In the genomic region with DNA sequence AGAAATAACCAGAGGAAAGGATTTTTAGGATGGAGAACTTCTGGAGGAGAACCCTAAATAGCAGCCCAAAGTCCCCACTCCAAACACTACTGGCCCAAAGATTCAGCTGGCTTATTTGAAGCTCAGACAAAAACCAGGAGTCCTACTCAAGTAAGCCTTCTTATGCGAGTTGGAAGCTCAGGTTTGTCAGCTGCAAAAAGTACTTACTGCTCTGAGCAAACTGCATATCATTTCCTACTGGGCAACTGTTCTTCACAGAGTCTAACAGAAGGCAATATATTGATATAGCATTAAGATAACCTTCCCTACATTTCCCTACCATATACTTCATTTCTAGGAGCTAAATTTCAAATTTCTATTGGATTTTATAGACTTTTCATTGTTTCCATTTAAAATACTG, we compare ENCODE assay signal across 17 cellular contexts.
DNase-seq lines count a peak whose midpoint lies in the region; ATAC-seq and TF ChIP-seq lines count a peak whose summit lies in the region.
"Had no signal": no experiment of that assay in that cellular context is flagged by ENCODE, and none has a peak within 500 bp of the region (broad histone marks: within the 10 kb centered on the region; RNA-seq: fewer than 3 reads in every experiment).

No MANE protein-coding gene starts in this region.

- whole genome bisulfite sequencing in heart right ventricle, 2 donors = 43 to 53% methylated on average over 1 of the region's 1 CpG

- intact Hi-C loops in heart right ventricle (cut with DNase I) (no loop called here), left cardiac atrium (cut with DNase I) (no loop called here), uterus (cut with DNase I; ENCODE audit: low total_unique reads) (no loop called here)
- intact Hi-C loops in dendritic cell treated with granulocyte-macrophage colony-stimulating factor and Interleukin-4, amounts not matched to agents 40 ng/mL and 50 ng/mL, for 4 days (cut with micrococcal nuclease) = loop anchor here (5.0 kb wide), 1 partner anchor 43 kb away; no protein-coding TSS in a partner anchor

- H4K20me1 ChIP-seq in Karpas-422 (ENCODE audit: insufficient read depth, low read depth, low read length) = no peaks in the 10 kb centered on the region

- no peak overlapping the region for H2AFZ ChIP-seq in Karpas-422 (ENCODE audit: low read length)

- H3K4me1 Mint-ChIP-seq in dendritic cell treated with granulocyte-macrophage colony-stimulating factor and Interleukin-4, amounts not matched to agents 40 ng/mL and 50 ng/mL, for 4 days (ENCODE audit: low read depth) = peaks cover 28% of the 10 kb centered on the region
- peaks cover 2 to 56% (median 29%) of the 10 kb centered on the region in 4 donors for H3K4me1 Mint-ChIP-seq in naive thymus-derived CD8-positive, alpha-beta T cell

- POLR2A ChIA-PET in naive thymus-derived CD8-positive, alpha-beta T cell (lab: Charles Lee) = interaction anchor here (0.9 to 1.4 kb wide), 4 partner anchors 18 to 80 kb away, joined by 3 to 6 read pairs (median 4); no protein-coding TSS in a partner anchor

- DNase-seq in heart right ventricle (no peak), left cardiac atrium (no peak), DMS 273 (lab: John Stamatoyannopoulos, UW; ENCODE audit: unreplicated experiment) (no peak), Karpas-422 (no peak), uterus (no peak), NCI-H146 treated with DMSO at 0.1 percent for 48 hours (lab: John Stamatoyannopoulos, UW; ENCODE audit: unreplicated experiment) (no peak)
- no peak for DNase-seq in naive thymus-derived CD8-positive, alpha-beta T cell
- DNase-seq: activated CD8-positive, alpha-beta T cell treated with anti-CD3 and anti-CD28 coated beads for 36 hours; amniotic stem cell; COR-L47; NCI-H82; Peyer's patch; SW 1271 had no signal

- no peak for TF ChIP-seq CTCF in heart right ventricle (IDR thresholded peaks at IDR 0.05)
- TF ChIP-seq CTCF in uterus (IDR thresholded peaks at IDR 0.05) = no peak

- H3K9ac ChIP-seq in Karpas-422 (ENCODE audit: low read length) = no peak overlapping the region
- H3K9ac ChIP-seq: KMS-11 had no signal

- no peak overlapping the region for H3K4me2 ChIP-seq in Karpas-422 (ENCODE audit: low read depth, low read length, poor library complexity, severe bottlenecking)

- peaks cover 68% of the 10 kb centered on the region for H3K36me3 Mint-ChIP-seq in dendritic cell treated with granulocyte-macrophage colony-stimulating factor and Interleukin-4, amounts not matched to agents 40 ng/mL and 50 ng/mL, for 4 days (ENCODE audit: low read depth)
- H3K36me3 Mint-ChIP-seq in naive thymus-derived CD8-positive, alpha-beta T cell = peaks cover 0 to 81% (median 18%) of the 10 kb centered on the region in 3 donors

- peak overlapping the region; percentile 53 for H3K27ac Mint-ChIP-seq in dendritic cell treated with granulocyte-macrophage colony-stimulating factor and Interleukin-4, amounts not matched to agents 40 ng/mL and 50 ng/mL, for 4 days
- H3K27ac Mint-ChIP-seq in naive thymus-derived CD8-positive, alpha-beta T cell = peak overlapping the region in 6 of 10 donors; percentile 52 to 88 (median 75)

- peaks cover 0 to 86% (median 16%) of the 10 kb centered on the region in 9 donors for H3K36me3 ChIP-seq in heart right ventricle
- H3K36me3 ChIP-seq in Karpas-422 (ENCODE audit: insufficient read depth, low read length) = peaks cover 7% of the 10 kb centered on the region; the same call in 1 of the 2 replicates
- H3K36me3 ChIP-seq in uterus = no peaks in the 10 kb centered on the region

- H3K79me2 ChIP-seq in Karpas-422 (ENCODE audit: low read length) = peaks cover 34% of the 10 kb centered on the region

- H3K27me3 ChIP-seq in heart right ventricle = no peaks in the 10 kb centered on the region
- H3K27me3 ChIP-seq in Karpas-422 (ENCODE audit: low read length) = no peaks in the 10 kb centered on the region
- no peaks in the 10 kb centered on the region for H3K27me3 ChIP-seq in uterus
- H3K27me3 ChIP-seq: Peyer's patch had no signal

- no peak overlapping the region for H3K4me3 Mint-ChIP-seq in dendritic cell treated with granulocyte-macrophage colony-stimulating factor and Interleukin-4, amounts not matched to agents 40 ng/mL and 50 ng/mL, for 4 days
- H3K4me3 Mint-ChIP-seq in naive thymus-derived CD8-positive, alpha-beta T cell = no peak overlapping the region
- H3K4me3 Mint-ChIP-seq: activated CD8-positive, alpha-beta T cell treated with anti-CD3 and anti-CD28 coated beads for 36 hours had no signal

- H3K27ac ChIP-seq in heart right ventricle (peak overlapping the region; percentile 34 to 72 (median 61)), Karpas-422 (ENCODE audit: low read length) (no peak overlapping the region), uterus (no peak overlapping the region)
- H3K27ac ChIP-seq: KMS-11, Peyer's patch had no signal

- no peaks in the 10 kb centered on the region for H3K9me3 Mint-ChIP-seq in dendritic cell treated with granulocyte-macrophage colony-stimulating factor and Interleukin-4, amounts not matched to agents 40 ng/mL and 50 ng/mL, for 4 days
- no peaks in the 10 kb centered on the region for H3K9me3 Mint-ChIP-seq in naive thymus-derived CD8-positive, alpha-beta T cell
- H3K9me3 Mint-ChIP-seq: activated CD8-positive, alpha-beta T cell treated with anti-CD3 and anti-CD28 coated beads for 36 hours had no signal

- H3K9me3 ChIP-seq in heart right ventricle = no peaks in the 10 kb centered on the region
- H3K9me3 ChIP-seq in Karpas-422 (ENCODE audit: low read length) = no peaks in the 10 kb centered on the region
- no peaks in the 10 kb centered on the region for H3K9me3 ChIP-seq in uterus
- H3K9me3 ChIP-seq: Peyer's patch had no signal

- H3K4me3 ChIP-seq in heart right ventricle (no peak overlapping the region), Karpas-422 (ENCODE audit: low read length) (no peak overlapping the region), uterus (no peak overlapping the region)
- H3K4me3 ChIP-seq: Peyer's patch had no signal

- H3K27me3 Mint-ChIP-seq in dendritic cell treated with granulocyte-macrophage colony-stimulating factor and Interleukin-4, amounts not matched to agents 40 ng/mL and 50 ng/mL, for 4 days = no peaks in the 10 kb centered on the region
- H3K27me3 Mint-ChIP-seq in naive thymus-derived CD8-positive, alpha-beta T cell = no peaks in the 10 kb centered on the region
- H3K27me3 Mint-ChIP-seq: activated CD8-positive, alpha-beta T cell treated with anti-CD3 and anti-CD28 coated beads for 36 hours; progenitor cell of endocrine pancreas had no signal

- ATAC-seq in heart right ventricle = peak in 2 of 8 donors; percentile 4 to 17
- no peak for ATAC-seq in left cardiac atrium
- ATAC-seq in naive thymus-derived CD8-positive, alpha-beta T cell = no peak
- ATAC-seq: activated CD8-positive, alpha-beta T cell treated with anti-CD3 and anti-CD28 coated beads for 36 hours; HCT116 had no signal

- TF ChIP-seq POLR2A in uterus (IDR thresholded peaks at IDR 0.05) = no peak

- H3K4me1 ChIP-seq in heart right ventricle = peaks cover 12 to 51% (median 29%) of the 10 kb centered on the region in 9 donors
- no peaks in the 10 kb centered on the region for H3K4me1 ChIP-seq in Karpas-422 (ENCODE audit: low read length)
- no peaks in the 10 kb centered on the region for H3K4me1 ChIP-seq in uterus
- H3K4me1 ChIP-seq: Peyer's patch had no signal

- no peaks in the 10 kb centered on the region for H3K9me2 ChIP-seq in Karpas-422 (replicated peaks; ENCODE audit: insufficient read depth, low read length)

Comparison
In these comparisons a context has a peak if more than half of its experiments do, and no peak if none do; other contexts are left out.
1. H3K27ac ChIP-seq: peak in heart right ventricle (10 of 10); none in Karpas-422 (single experiment) and uterus (0 of 2).